13 cellular contexts compared by ENCODE assay signal in the genomic region with DNA sequence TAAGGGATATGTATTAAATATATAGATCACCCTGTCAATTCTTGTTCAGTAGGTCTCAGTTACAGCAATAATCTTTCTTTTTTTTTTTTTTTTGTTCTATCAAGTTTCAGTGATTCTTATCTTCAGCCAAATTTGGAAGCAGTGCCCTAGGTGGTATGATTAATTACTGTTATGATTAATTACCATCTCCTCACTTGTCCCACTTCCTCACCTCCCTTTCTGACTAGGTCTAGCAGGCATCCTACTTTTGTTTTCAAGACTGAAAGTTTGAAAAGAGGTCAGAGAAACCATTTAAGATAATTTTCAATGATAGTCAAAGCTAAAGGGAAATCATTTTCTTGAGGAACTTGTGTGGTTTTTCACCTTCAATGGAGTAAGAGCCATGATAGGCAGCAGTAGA.
A peak's percentile ranks its signal among the peaks of the same experiment; 100 is the strongest.
DNase-seq lines count a peak whose midpoint lies in the region; ATAC-seq and TF ChIP-seq lines count a peak whose summit lies in the region.
"Had no signal": no experiment of that assay in that cellular context is flagged by ENCODE, and none has a peak within 500 bp of the region (broad histone marks: within the 10 kb centered on the region; RNA-seq: fewer than 3 reads in every experiment).

No MANE protein-coding gene starts in this region.

- no peak for TF ChIP-seq CTCF in OCI-LY3 (IDR thresholded peaks at IDR 0.05; ENCODE audit: low read depth, low read length)
- no peak for TF ChIP-seq CTCF in esophagus squamous epithelium (IDR thresholded peaks at IDR 0.05)

- H3K36me3 ChIP-seq in OCI-LY3 (replicated peaks; ENCODE audit: low read depth, low read length): no peaks in the 10 kb centered on the region
- no peaks in the 10 kb centered on the region for H3K36me3 ChIP-seq in esophagus squamous epithelium
- H3K36me3 ChIP-seq: BLaER1 treated with 17β-estradiol and CSF1 and Interleukin-3, amounts not matched to agents 10 nM and 100 nM had no signal

- no peaks in the 10 kb centered on the region for H3K27me3 ChIP-seq in OCI-LY3 (ENCODE audit: low read depth, low read length)
- no peaks in the 10 kb centered on the region for H3K27me3 ChIP-seq in esophagus squamous epithelium
- H3K27me3 ChIP-seq: BLaER1 treated with 17β-estradiol and CSF1 and Interleukin-3, amounts not matched to agents 10 nM and 100 nM had no signal

- H3K9me3 ChIP-seq in OCI-LY3 (ENCODE audit: insufficient read depth, low read length) (no peaks in the 10 kb centered on the region), esophagus squamous epithelium (no peaks in the 10 kb centered on the region)
- H3K9me3 ChIP-seq: BLaER1 treated with 17β-estradiol and CSF1 and Interleukin-3, amounts not matched to agents 10 nM and 100 nM had no signal

- intact Hi-C loops in esophagus squamous epithelium (cut with DNase I): no loop called here

- no peaks in the 10 kb centered on the region for H4K20me1 ChIP-seq in OCI-LY3 (ENCODE audit: insufficient read depth, low read length)
- H4K20me1 ChIP-seq: BLaER1 treated with 17β-estradiol and CSF1 and Interleukin-3, amounts not matched to agents 10 nM and 100 nM had no signal

- H3K27ac Mint-ChIP-seq in activated T-cell treated with anti-CD3 and anti-CD28 coated beads, Interleukin-2, amount 50 U/mL, for 24 hours: no peak overlapping the region
- no peak overlapping the region for H3K27ac Mint-ChIP-seq in stimulated activated naive B cell treated with anti-CD40 and anti-IgM and Interleukin-4, amounts not matched to agents 10 μg/mL and 1 μg/mL and 100 μg/mL, for 72 hours
- H3K27ac Mint-ChIP-seq: B cell; CD8-positive, alpha-beta T cell had no signal

- peak overlapping the region; percentile 46 for H3K4me2 ChIP-seq in OCI-LY3 (ENCODE audit: low read length)
- H3K4me2 ChIP-seq: BLaER1 treated with 17β-estradiol and CSF1 and Interleukin-3, amounts not matched to agents 10 nM and 100 nM had no signal

- H3K4me1 ChIP-seq in OCI-LY3 (ENCODE audit: low read length) (peaks cover 20% of the 10 kb centered on the region), esophagus squamous epithelium (no peaks in the 10 kb centered on the region)
- H3K4me1 ChIP-seq: BLaER1 treated with 17β-estradiol and CSF1 and Interleukin-3, amounts not matched to agents 10 nM and 100 nM had no signal

- no peaks in the 10 kb centered on the region for H3K79me2 ChIP-seq in OCI-LY3 (ENCODE audit: low read length)

- no peaks in the 10 kb centered on the region for H3K4me1 Mint-ChIP-seq in activated T-cell treated with anti-CD3 and anti-CD28 coated beads, Interleukin-2, amount 50 U/mL, for 4 hours (ENCODE audit: low read depth)
- H3K4me1 Mint-ChIP-seq in activated T-cell treated with anti-CD3 and anti-CD28 coated beads, Interleukin-2, amount 50 U/mL, for 24 hours (ENCODE audit: low read depth): peaks cover 4% of the 10 kb centered on the region
- H3K4me1 Mint-ChIP-seq in stimulated activated naive B cell treated with anti-CD40 and anti-IgM and Interleukin-4, amounts not matched to agents 10 μg/mL and 1 μg/mL and 100 μg/mL, for 72 hours: no peaks in the 10 kb centered on the region
- H3K4me1 Mint-ChIP-seq: B cell, H9 had no signal

- no peak overlapping the region for H3K9ac ChIP-seq in OCI-LY3 (ENCODE audit: low read length)
- H3K9ac ChIP-seq: BLaER1 treated with 17β-estradiol and CSF1 and Interleukin-3, amounts not matched to agents 10 nM and 100 nM had no signal

- H3K27me3 Mint-ChIP-seq in activated T-cell treated with anti-CD3 and anti-CD28 coated beads, Interleukin-2, amount 50 U/mL, for 4 hours (ENCODE audit: low read depth): no peaks in the 10 kb centered on the region
- no peaks in the 10 kb centered on the region for H3K27me3 Mint-ChIP-seq in activated T-cell treated with anti-CD3 and anti-CD28 coated beads, Interleukin-2, amount 50 U/mL, for 24 hours
- H3K27me3 Mint-ChIP-seq in stimulated activated naive B cell treated with anti-CD40 and anti-IgM and Interleukin-4, amounts not matched to agents 10 μg/mL and 1 μg/mL and 100 μg/mL, for 72 hours: no peaks in the 10 kb centered on the region
- H3K27me3 Mint-ChIP-seq: B cell had no signal

- peak; percentile 46 to 67 for ATAC-seq in activated T-cell treated with anti-CD3 and anti-CD28 coated beads, Interleukin-2, amount 50 U/mL, for 4 hours
- ATAC-seq in stimulated activated naive B cell treated with anti-CD40 and anti-IgM and Interleukin-4, amounts not matched to agents 10 μg/mL and 1 μg/mL and 100 μg/mL, for 72 hours (replicated peaks): peak; percentile 36 to 51
- ATAC-seq: CD8-positive, alpha-beta T cell had no signal

- peak overlapping the region; percentile 45; the same call in 1 of the 2 replicates for H3K27ac ChIP-seq in OCI-LY3 (ENCODE audit: low read length)
- no peak overlapping the region for H3K27ac ChIP-seq in esophagus squamous epithelium
- H3K27ac ChIP-seq: BLaER1 treated with 17β-estradiol and CSF1 and Interleukin-3, amounts not matched to agents 10 nM and 100 nM had no signal

- H3K36me3 Mint-ChIP-seq in activated T-cell treated with anti-CD3 and anti-CD28 coated beads, Interleukin-2, amount 50 U/mL, for 4 hours (ENCODE audit: insufficient read depth): no peaks in the 10 kb centered on the region
- H3K36me3 Mint-ChIP-seq in activated T-cell treated with anti-CD3 and anti-CD28 coated beads, Interleukin-2, amount 50 U/mL, for 24 hours (ENCODE audit: low read depth): no peaks in the 10 kb centered on the region
- H3K36me3 Mint-ChIP-seq in stimulated activated naive B cell treated with anti-CD40 and anti-IgM and Interleukin-4, amounts not matched to agents 10 μg/mL and 1 μg/mL and 100 μg/mL, for 72 hours: no peaks in the 10 kb centered on the region
- H3K36me3 Mint-ChIP-seq: CD8-positive, alpha-beta T cell had no signal

- DNase-seq in activated T-cell treated with anti-CD3 and anti-CD28 coated beads, Interleukin-2, amount 50 U/mL, for 4 hours: no peak
- DNase-seq in activated T-cell treated with anti-CD3 and anti-CD28 coated beads, Interleukin-2, amount 50 U/mL, for 24 hours: no peak
- no peak for DNase-seq in stimulated activated naive B cell treated with anti-CD40 and anti-IgM and Interleukin-4, amounts not matched to agents 10 μg/mL and 1 μg/mL and 100 μg/mL, for 72 hours
- DNase-seq in esophagus squamous epithelium (lab: John Stamatoyannopoulos, UW) (no peak), NCI-H2196 treated with DMSO at 0.1 percent for 48 hours (lab: John Stamatoyannopoulos, UW; ENCODE audit: unreplicated experiment) (no peak)
- DNase-seq: Calu3; CD8-positive, alpha-beta T cell; DMS79 treated with DMSO at 0.1 percent for 48 hours; GF-D8; H9 had no signal

- no peak for TF ChIP-seq POLR2A in esophagus squamous epithelium (IDR thresholded peaks at IDR 0.05)

- H3K4me3 ChIP-seq in OCI-LY3 (ENCODE audit: low read length): peak overlapping the region; percentile 6; the same call in 1 of the 2 replicates
- no peak overlapping the region for H3K4me3 ChIP-seq in esophagus squamous epithelium
- H3K4me3 ChIP-seq: BLaER1 treated with 17β-estradiol and CSF1 and Interleukin-3, amounts not matched to agents 10 nM and 100 nM had no signal

- peaks cover 10% of the 10 kb centered on the region for H3K9me3 Mint-ChIP-seq in activated T-cell treated with anti-CD3 and anti-CD28 coated beads, Interleukin-2, amount 50 U/mL, for 4 hours
- H3K9me3 Mint-ChIP-seq in activated T-cell treated with anti-CD3 and anti-CD28 coated beads, Interleukin-2, amount 50 U/mL, for 24 hours: peaks cover 19% of the 10 kb centered on the region
- H3K9me3 Mint-ChIP-seq in stimulated activated naive B cell treated with anti-CD40 and anti-IgM and Interleukin-4, amounts not matched to agents 10 μg/mL and 1 μg/mL and 100 μg/mL, for 72 hours: peaks cover 0 to 4% of the 10 kb centered on the region in 2 donors

- no peak overlapping the region for H3K4me3 Mint-ChIP-seq in activated T-cell treated with anti-CD3 and anti-CD28 coated beads, Interleukin-2, amount 50 U/mL, for 4 hours
- H3K4me3 Mint-ChIP-seq in activated T-cell treated with anti-CD3 and anti-CD28 coated beads, Interleukin-2, amount 50 U/mL, for 24 hours: no peak overlapping the region
- H3K4me3 Mint-ChIP-seq in stimulated activated naive B cell treated with anti-CD40 and anti-IgM and Interleukin-4, amounts not matched to agents 10 μg/mL and 1 μg/mL and 100 μg/mL, for 72 hours: no peak overlapping the region
- H3K4me3 Mint-ChIP-seq: B cell; CD8-positive, alpha-beta T cell; H9 had no signal

- H2AFZ ChIP-seq in OCI-LY3 (ENCODE audit: low read depth, low read length): no peak overlapping the region
